In the genomic region with DNA sequence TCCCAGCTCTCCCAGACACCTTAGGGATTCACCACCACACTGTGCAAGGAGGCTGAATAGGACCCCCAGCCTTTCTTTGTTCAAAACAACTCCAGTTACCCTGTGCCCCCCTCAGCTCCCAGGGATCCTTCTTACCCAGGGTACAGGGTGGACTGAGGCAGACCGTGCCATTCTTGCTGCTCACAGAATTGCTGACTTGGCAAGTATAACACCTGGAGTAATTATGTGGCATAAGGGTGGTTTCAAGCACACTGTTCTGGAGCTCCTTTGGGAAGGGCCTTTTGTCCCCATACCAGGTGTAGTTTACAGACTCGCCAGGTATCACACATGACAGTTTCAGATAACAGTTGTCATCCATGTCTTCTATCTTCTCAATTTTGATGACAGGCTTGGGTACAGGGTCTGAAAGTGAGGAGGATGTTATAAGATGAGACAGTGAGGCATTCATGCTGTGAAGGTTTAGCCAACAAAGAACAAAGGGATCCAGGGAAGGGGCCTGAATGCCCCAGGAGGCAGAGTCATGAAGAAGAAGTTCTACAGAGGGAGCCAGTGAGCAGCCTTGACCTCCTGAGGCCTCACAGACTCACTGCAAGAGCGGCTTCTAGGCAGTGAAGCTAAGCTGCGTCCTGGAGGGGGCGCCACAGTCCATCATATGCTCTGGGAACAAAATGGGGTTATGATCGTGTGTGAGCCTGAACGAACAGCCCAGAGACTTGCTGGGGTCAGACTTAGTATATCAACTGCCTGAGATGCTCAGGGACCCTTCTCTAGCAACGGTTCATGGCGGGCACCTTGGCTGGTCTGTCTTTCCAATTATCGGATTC, we compare ENCODE assay signal across 8 cellular contexts. TPM values are rescaled to one million over a fixed set of nuclear protein-coding genes. Genes with fewer than 3 reads are reported as not detected.
DNase-seq lines count a peak whose midpoint lies in the region; ATAC-seq and TF ChIP-seq lines count a peak whose summit lies in the region.

No MANE protein-coding gene starts in this region.

- no peak overlapping the region for H3K4me3 ChIP-seq in GM06990 (replicated peaks; ENCODE audit: low read depth, low read length)
- no peak overlapping the region for H3K4me3 ChIP-seq in neural progenitor cell
- H3K4me3 ChIP-seq in tibial nerve = no peak overlapping the region

- H3K79me2 ChIP-seq in neural progenitor cell (ENCODE audit: low read depth) = no peaks in the 10 kb centered on the region

- no peak for TF ChIP-seq POLR2A in tibial nerve (IDR thresholded peaks at IDR 0.05)

- H3K4me2 ChIP-seq in neural progenitor cell = no peak overlapping the region

- no peak overlapping the region for H2AFZ ChIP-seq in neural progenitor cell (replicated peaks)

- H3K27ac ChIP-seq in neural progenitor cell (no peak overlapping the region), tibial nerve (no peak overlapping the region)

- no peak overlapping the region for H3K9ac ChIP-seq in neural progenitor cell

- H3K27me3 Mint-ChIP-seq in neural progenitor cell (ENCODE audit: insufficient read depth, low read depth) = peaks cover 3% of the 10 kb centered on the region

- H3K4me1 Mint-ChIP-seq in neural progenitor cell = peaks cover 2% of the 10 kb centered on the region

- H3K27me3 ChIP-seq in GM06990 (replicated peaks; ENCODE audit: control insufficient read depth, insufficient read depth, low read length) = no peaks in the 10 kb centered on the region
- H3K27me3 ChIP-seq in neural progenitor cell = no peaks in the 10 kb centered on the region
- H3K27me3 ChIP-seq in tibial nerve = no peaks in the 10 kb centered on the region

- 41 to 50% methylated on average over 8 to 10 of the region's 10 CpGs for WGBS in tibial nerve, 2 donors

- H3K9me3 ChIP-seq in neural progenitor cell (ENCODE audit: low read depth) (no peaks in the 10 kb centered on the region), tibial nerve (no peaks in the 10 kb centered on the region)

- peaks cover 54% of the 10 kb centered on the region for H3K36me3 ChIP-seq in GM06990 (ENCODE audit: control insufficient read depth, insufficient read depth, low read length)
- no peaks in the 10 kb centered on the region for H3K36me3 ChIP-seq in neural progenitor cell
- H3K36me3 ChIP-seq in tibial nerve = no peaks in the 10 kb centered on the region

- no peaks in the 10 kb centered on the region for H3K36me3 Mint-ChIP-seq in neural progenitor cell

- H3K4me3 Mint-ChIP-seq in neural progenitor cell = no peak overlapping the region

- no peak for TF ChIP-seq EP300 in tibial nerve (IDR thresholded peaks at IDR 0.05)

- TF ChIP-seq CTCF in GM06990 (IDR thresholded peaks at IDR 0.05; ENCODE audit: insufficient read depth, low read length, poor library complexity, severe bottlenecking) (peak; percentile 90), neural progenitor cell (IDR thresholded peaks at IDR 0.05) (peak; percentile 97), tibial nerve (IDR thresholded peaks at IDR 0.05) (peak; percentile 14 to 61 (median 51))

- DNase-seq in GM06990 (ENCODE audit: extremely low read depth, insufficient read length) = peak; percentile 52
- peak; percentile 89 for DNase-seq in NOMO-1 treated with DMSO at 0.1 percent for 48 hours (lab: John Stamatoyannopoulos, UW; ENCODE audit: unreplicated experiment)
- peak; percentile 89 for DNase-seq in activated CD8-positive, alpha-beta memory T cell treated with anti-CD3 and anti-CD28 coated beads for 24 hours
- DNase-seq in neural progenitor cell (ENCODE audit: low spot score) = peak; percentile 93
- peak in 1 of 2 donors; percentile 41 for DNase-seq in tibial nerve (ENCODE audit: low spot score in 2 of 2)
- DNase-seq in epidermal melanocyte (ENCODE audit: insufficient read length, low spot score) = no peak

- H3K9me3 Mint-ChIP-seq in neural progenitor cell = no peaks in the 10 kb centered on the region

- peak; percentile 54 for ATAC-seq in HG02885 (IDR thresholded peaks at IDR 0.05; ENCODE audit: poor library complexity, unreplicated experiment)
- ATAC-seq in esophagus mucosa = peak; percentile 95

- H3K4me1 ChIP-seq in neural progenitor cell = no peaks in the 10 kb centered on the region
- H3K4me1 ChIP-seq in tibial nerve = no peaks in the 10 kb centered on the region

- H4K20me1 ChIP-seq in neural progenitor cell (ENCODE audit: low read depth) = no peaks in the 10 kb centered on the region

- no peak overlapping the region for H3K27ac Mint-ChIP-seq in neural progenitor cell

- H3F3A ChIP-seq in neural progenitor cell (ENCODE audit: low read depth) = no peaks in the 10 kb centered on the region

RNA-seq across cellular contexts. Expression of gene CD48, which starts 30.3 kb away (rescaled TPM):
- 2.0 TPM for total RNA-seq in esophagus mucosa
- total RNA-seq in neural progenitor cell (ENCODE audit: low replicate concordance) = not detected in 2 replicates
- total RNA-seq in tibial nerve = 1 to 10 TPM; 1.5 to 5.9 (median 2.0) TPM

RNA-seq across cellular contexts. Expression of gene SLAMF1, which starts 34.4 kb away (rescaled TPM):
- total RNA-seq in esophagus mucosa (0.36 TPM), neural progenitor cell (ENCODE audit: low replicate concordance) (not detected in 2 replicates), tibial nerve (1 to 10 TPM in 1 of 4 donors, under 1 TPM in 1, not detected in 2; 0.39 to 1.3 TPM)

RNA-seq across cellular contexts. Expression of gene SLAMF7, which starts 57.8 kb away (rescaled TPM):
- total RNA-seq in esophagus mucosa (6.3 TPM), neural progenitor cell (ENCODE audit: low replicate concordance) (not detected in 2 replicates), tibial nerve (under 1 TPM; 0.22 to 0.90 (median 0.51) TPM)
